ENCODE assay signal across 26 cellular contexts in genomic region chr16:3542601-3543373, GRCh38. TPM values are rescaled to one million over a fixed set of nuclear protein-coding genes. Genes with fewer than 3 reads are reported as not detected.
A peak's percentile ranks its signal among the peaks of the same experiment; 100 is the strongest.
DNase-seq lines count a peak whose midpoint lies in the region; ATAC-seq, FAIRE-seq and TF ChIP-seq lines count a peak whose summit lies in the region.
"Had no signal": no experiment of that assay in that cellular context is flagged by ENCODE, and none has a peak within 500 bp of the region (broad histone marks: within the 10 kb centered on the region; RNA-seq: fewer than 3 reads in every experiment).

No MANE protein-coding gene starts in this region.

- WGBS in A549 (ENCODE audit: missing lambda C conversion rate) = 89% methylated on average over 6 of the region's 6 CpGs

- no peak for TF ChIP-seq CTCF in A549 (IDR thresholded peaks at IDR 0.05)

- no peak overlapping the region for H3K4me3 Mint-ChIP-seq in CD4-positive, alpha-beta memory T cell
- H3K4me3 Mint-ChIP-seq: central memory CD8-positive, alpha-beta T cell; nephron had no signal

- H3K36me3 ChIP-seq in CD4-positive, alpha-beta memory T cell (ENCODE audit: insufficient read depth, low read length) = peaks cover 40% of the 10 kb centered on the region

- peak; percentile 29 to 38; a peak in 3 of 6 replicates for ATAC-seq in A549
- peak; percentile 25 for ATAC-seq in SK-N-SH treated with all-trans-retinoic acid at 6 μM for 48 hours
- peak; percentile 13 for ATAC-seq in left lobe of liver
- no peak for ATAC-seq in GM21576 (IDR thresholded peaks at IDR 0.05; ENCODE audit: unreplicated experiment)
- no peak for ATAC-seq in GM21526 (IDR thresholded peaks at IDR 0.05; ENCODE audit: low FRiP score, unreplicated experiment)
- ATAC-seq in GM18520 (IDR thresholded peaks at IDR 0.05; ENCODE audit: unreplicated experiment) = no peak
- ATAC-seq: heart right ventricle had no signal

- peaks cover 0 to 4% (median 2%) of the 10 kb centered on the region in 4 donors for H3K4me1 Mint-ChIP-seq in CD4-positive, alpha-beta memory T cell
- H3K4me1 Mint-ChIP-seq: central memory CD8-positive, alpha-beta T cell had no signal

- H3K9me3 ChIP-seq in A549 = no peaks in the 10 kb centered on the region
- no peaks in the 10 kb centered on the region for H3K9me3 ChIP-seq in CD4-positive, alpha-beta memory T cell (ENCODE audit: control insufficient read depth in 1 of 2, low read length in 2 of 2)
- H3K9me3 ChIP-seq: heart right ventricle had no signal

- no peak for TF ChIP-seq POLR2A in A549 (IDR thresholded peaks at IDR 0.05; ENCODE audit: low read length)

- POLR2A ChIA-PET in A549 (lab: Yijun Ruan, JAX) = no interaction called here
- POLR2A ChIA-PET in CD4-positive, alpha-beta memory T cell (lab: Charles Lee; ENCODE audit: partially characterized antibody) = interaction anchor here (0.8 to 2.4 kb wide), 5 partner anchors 8 to 36 kb away, joined by 3 to 7 read pairs (median 3); no protein-coding TSS in a partner anchor

- DNase-seq in A549 (ENCODE audit: low read depth in 1 of 2, low spot score in 1 of 2) (no peak), left lobe of liver (ENCODE audit: low spot score) (no peak)
- no peak for DNase-seq in CD4-positive, alpha-beta memory T cell
- no peak for DNase-seq in activated CD4-positive, alpha-beta T cell treated with anti-CD3 and anti-CD28 coated beads for 1 hour
- DNase-seq: activated CD4-positive, alpha-beta T cell treated with anti-CD3 and anti-CD28 coated beads, Interleukin-2, amount 50 U/mL, for 4 hours; activated T-cell treated with anti-CD3 and anti-CD28 coated beads, Interleukin-2, amount 50 U/mL, for 48 hours; amniotic stem cell; effector memory CD4-positive, alpha-beta T cell; heart right ventricle; NCI-H345; small intestine; stimulated activated CD4-positive, alpha-beta T cell treated with anti-CD3 and anti-CD28 coated beads, Interleukin-4, amount 100 ng/mL, for 4 hours; substantia nigra; SW 1271 had no signal

- no peak overlapping the region for H3K4me2 ChIP-seq in A549

- intact Hi-C loops in CD4-positive, alpha-beta memory T cell (cut with micrococcal nuclease) = no loop called here

- H3K27ac ChIP-seq in A549 = no peak overlapping the region
- H3K27ac ChIP-seq in CD4-positive, alpha-beta memory T cell (ENCODE audit: low read depth, low read length) = no peak overlapping the region
- H3K27ac ChIP-seq: heart right ventricle had no signal

- H3K27me3 ChIP-seq in CD4-positive, alpha-beta memory T cell (ENCODE audit: insufficient read depth, low read length) = no peaks in the 10 kb centered on the region
- H3K27me3 ChIP-seq: heart right ventricle had no signal

- H3K27ac Mint-ChIP-seq in CD4-positive, alpha-beta memory T cell = peak overlapping the region in 6 of 7 donors; percentile 17 to 70 (median 34)
- H3K27ac Mint-ChIP-seq: nephron, progenitor cell of endocrine pancreas had no signal

- peaks cover 19 to 65% of the 10 kb centered on the region in 2 donors for H3K36me3 Mint-ChIP-seq in CD4-positive, alpha-beta memory T cell

- H3K27me3 Mint-ChIP-seq in CD4-positive, alpha-beta memory T cell = no peaks in the 10 kb centered on the region
- H3K27me3 Mint-ChIP-seq: central memory CD8-positive, alpha-beta T cell; progenitor cell of endocrine pancreas had no signal

- H3K4me1 ChIP-seq in A549 = no peaks in the 10 kb centered on the region
- no peaks in the 10 kb centered on the region for H3K4me1 ChIP-seq in CD4-positive, alpha-beta memory T cell (ENCODE audit: insufficient read depth, low read length)

- no peak for TF ChIP-seq RAD21 in A549 (conservative IDR thresholded peaks at IDR 0.05 in 1 of 2, IDR thresholded peaks at IDR 0.05 in 1 of 2)

- CTCF ChIA-PET in A549 (lab: Yijun Ruan, JAX) = interaction anchor here (1.3 kb wide), 1 partner anchor 10 kb away, joined by 3 read pairs; no protein-coding TSS in a partner anchor
- CTCF ChIA-PET in CD4-positive, alpha-beta memory T cell (lab: Charles Lee; ENCODE audit: partially characterized antibody) = no interaction called here

- H3K9me3 Mint-ChIP-seq in CD4-positive, alpha-beta memory T cell = no peaks in the 10 kb centered on the region
- H3K9me3 Mint-ChIP-seq: central memory CD8-positive, alpha-beta T cell; nephron had no signal

- no peak for TF ChIP-seq EP300 in A549 (IDR thresholded peaks at IDR 0.05)

- no peak for FAIRE-seq in A549 (lab: Jason Lieb, UNC)
- FAIRE-seq: G401.6, islet of Langerhans, small intestine had no signal

- no peak overlapping the region for H3K4me3 ChIP-seq in A549
- no peak overlapping the region for H3K4me3 ChIP-seq in CD4-positive, alpha-beta memory T cell (ENCODE audit: low read length in 2 of 2)
- H3K4me3 ChIP-seq: heart right ventricle had no signal

TF ChIP-seq in A549, 52 proteins besides CTCF, POLR2A, EP300 and RAD21:
- TF ChIP-seq HDAC2 (IDR thresholded peaks at IDR 0.05) (no peak), TFCP2L1 (CRISPR knock-in tag; IDR thresholded peaks at IDR 0.05) (no peak), CEBPB (IDR thresholded peaks at IDR 0.05) (no peak), EHMT2 (IDR thresholded peaks at IDR 0.05; ENCODE audit: low read depth) (no peak), FOSB (CRISPR knock-in tag; IDR thresholded peaks at IDR 0.05) (no peak)
TF ChIP-seq in A549: peak in this region for 0.

TF ChIP-seq in SK-N-SH treated with all-trans-retinoic acid at 6 μM for 48 hours, 23 proteins besides CTCF, POLR2A, EP300 and RAD21 (continues in another document):
- no peak for TF ChIP-seq BACH2 (CRISPR knock-in tag; IDR thresholded peaks at IDR 0.05; ENCODE audit: borderline replicate concordance)
- TF ChIP-seq ARNTL (CRISPR knock-in tag; IDR thresholded peaks at IDR 0.05; ENCODE audit: borderline replicate concordance, low read depth) = no peak
- TF ChIP-seq ZNF8 (CRISPR knock-in tag; IDR thresholded peaks at IDR 0.05) = no peak
- TF ChIP-seq TCF4 (CRISPR knock-in tag; IDR thresholded peaks at IDR 0.05; ENCODE audit: borderline replicate concordance) = no peak
- no peak for TF ChIP-seq TOX (CRISPR knock-in tag; IDR thresholded peaks at IDR 0.05; ENCODE audit: borderline replicate concordance)
- TF ChIP-seq ISL1 (CRISPR knock-in tag; IDR thresholded peaks at IDR 0.05) = no peak
- TF ChIP-seq POU6F1 (CRISPR knock-in tag; IDR thresholded peaks at IDR 0.05; ENCODE audit: borderline replicate concordance, low read depth) = no peak
- TF ChIP-seq GLIS3 (CRISPR knock-in tag; IDR thresholded peaks at IDR 0.05) = no peak
- no peak for TF ChIP-seq ESRRG (CRISPR knock-in tag; IDR thresholded peaks at IDR 0.05)
- TF ChIP-seq CSRNP3 (CRISPR knock-in tag; IDR thresholded peaks at IDR 0.05) = no peak
- no peak for TF ChIP-seq ZNF70 (CRISPR knock-in tag; IDR thresholded peaks at IDR 0.05)
- no peak for TF ChIP-seq PPARA (CRISPR knock-in tag; IDR thresholded peaks at IDR 0.05; ENCODE audit: borderline replicate concordance)
- no peak for TF ChIP-seq RARB (CRISPR knock-in tag; IDR thresholded peaks at IDR 0.05)

RNA-seq across cellular contexts. Expression of gene NLRC3, which starts 34.4 kb away (rescaled TPM):
- 0.03 and 0.04 TPM in 2 replicates for polyA plus RNA-seq in A549 (2011; rRNA removed)
- under 0.01 and 0.01 TPM in 2 replicates for polyA plus RNA-seq in A549 (2012; cell fraction: cytosol; rRNA removed)
- 0.02 and 0.05 TPM in 2 replicates for polyA plus RNA-seq in A549 (2012; cell fraction: nucleus; rRNA removed)
- 0.03 TPM in 1 of 3 replicates, not detected in the others for polyA plus RNA-seq in A549 (2017; fragmentation: RNase III; extraction: RNeasy Plus Mini Kit Qiagen cat#74134 plus additional on column Dnase treatment)
- 0.04 TPM in 1 of 2 replicates, not detected in the other for polyA minus RNA-seq in A549 (2011; rRNA and poly(A)+ RNA removed)
- 100 to 1,000 TPM; 111 TPM for total RNA-seq in CD4-positive, alpha-beta memory T cell
- polyA plus RNA-seq in CD4-positive, alpha-beta memory T cell = 10 to 100 TPM; 13.1 to 39.3 TPM
- total RNA-seq in left lobe of liver = 0.81 TPM
- total RNA-seq: MCF 10A had no signal

RNA-seq across cellular contexts. Expression of gene CLUAP1, which starts 42.0 kb away (rescaled TPM):
- polyA plus RNA-seq in A549 (2011; rRNA removed) = 23.6 and 35.0 TPM in 2 replicates
- 5.8 and 9.1 TPM in 2 replicates for polyA plus RNA-seq in A549 (2012; cell fraction: cytosol; rRNA removed)
- 3.3 and 6.2 TPM in 2 replicates for polyA plus RNA-seq in A549 (2012; cell fraction: nucleus; rRNA removed)
- polyA plus RNA-seq in A549 (2017; fragmentation: RNase III; extraction: RNeasy Plus Mini Kit Qiagen cat#74134 plus additional on column Dnase treatment) = 19.1 to 20.8 TPM (median 20.6 TPM) in 3 replicates
- polyA minus RNA-seq in A549 (2011; rRNA and poly(A)+ RNA removed) = 13.2 and 14.5 TPM in 2 replicates
- 10 to 100 TPM; 24.6 to 25.4 TPM for total RNA-seq in CD4-positive, alpha-beta memory T cell
- 10 to 100 TPM; 26.4 to 41.5 TPM for polyA plus RNA-seq in CD4-positive, alpha-beta memory T cell
- 6.8 TPM for total RNA-seq in left lobe of liver

RNA-seq across cellular contexts. Expression of gene C16orf90, which starts 47.5 kb away (rescaled TPM):
- polyA plus RNA-seq in A549 (2011; rRNA removed) (not detected in 2 replicates), A549 (2017; fragmentation: RNase III; extraction: RNeasy Plus Mini Kit Qiagen cat#74134 plus additional on column Dnase treatment) (not detected in 3 replicates)
- not detected in 2 replicates for polyA plus RNA-seq in A549 (2012; cell fraction: cytosol; rRNA removed)
- polyA plus RNA-seq in A549 (2012; cell fraction: nucleus; rRNA removed) = not detected in 2 replicates
- polyA minus RNA-seq in A549 (2011; rRNA and poly(A)+ RNA removed) = not detected in 2 replicates
- not detected for total RNA-seq in CD4-positive, alpha-beta memory T cell
- not detected for polyA plus RNA-seq in CD4-positive, alpha-beta memory T cell
- total RNA-seq in left lobe of liver = not detected
- total RNA-seq: heart right ventricle, lung microvascular endothelial cell, MCF 10A, progenitor cell of endocrine pancreas, RPMI7951 had no signal
- polyA plus RNA-seq: heart right ventricle, small intestine had no signal

Comparison
In these comparisons a context has a peak if more than half of its experiments do, and no peak if none do; other contexts are left out.
1. ATAC-seq: peak in A549 (2 of 2), SK-N-SH treated with all-trans-retinoic acid at 6 μM for 48 hours (single experiment) and left lobe of liver (single experiment); none in GM21576 (single experiment), GM21526 (single experiment) and GM18520 (single experiment).
2. RNA of gene NLRC3, which starts 34.4 kb away (total RNA-seq): 111 TPM in CD4-positive, alpha-beta memory T cell; 0.81 TPM in left lobe of liver (single experiment); every median in the first group is over 10 times any median in the second.